Comparison of ENCODE assay signal across 21 cellular contexts in genomic region chr2:218578272-218578877, GRCh38. TPM values are rescaled to one million over a fixed set of nuclear protein-coding genes. Genes with fewer than 3 reads are reported as not detected.
DNase-seq lines count a peak whose midpoint lies in the region; ATAC-seq and TF ChIP-seq lines count a peak whose summit lies in the region.
"Had no signal": no experiment of that assay in that cellular context is flagged by ENCODE, and none has a peak within 500 bp of the region (broad histone marks: within the 10 kb centered on the region; RNA-seq: fewer than 3 reads in every experiment).

No MANE protein-coding gene starts in this region.

- no peaks in the 10 kb centered on the region for H3K27me3 Mint-ChIP-seq in natural killer cell (ENCODE audit: low read depth in 2 of 2)
- H3K27me3 Mint-ChIP-seq in natural killer cell treated with Interleukin-12 subunit alpha and Interleukin-12 subunit beta and Interleukin-15 and Interleukin-18, amount 100 ng/mL, for 72 hours, result no peaks in the 10 kb centered on the region
- H3K27me3 Mint-ChIP-seq in WTC11 (ENCODE audit: low read depth), result no peaks in the 10 kb centered on the region
- no peaks in the 10 kb centered on the region for H3K27me3 Mint-ChIP-seq in mesothelial cell of epicardium (ENCODE audit: low read depth)
- H3K27me3 Mint-ChIP-seq: activated CD4-positive, alpha-beta T cell treated with anti-CD3 and anti-CD28 coated beads, Interleukin-2, amount 10 ng/mL, durations not matched to agents 7 days and 5 days had no signal

- H3K4me1 Mint-ChIP-seq in natural killer cell (peaks cover 24 to 32% of the 10 kb centered on the region in 2 donors), WTC11 (peaks cover 26% of the 10 kb centered on the region), mesothelial cell of epicardium (no peaks in the 10 kb centered on the region)
- H3K4me1 Mint-ChIP-seq in natural killer cell treated with Interleukin-12 subunit alpha and Interleukin-12 subunit beta and Interleukin-15 and Interleukin-18, amount 100 ng/mL, for 72 hours (ENCODE audit: low read depth in 2 of 2), result peaks cover 26 to 32% of the 10 kb centered on the region in 2 donors

- no peak overlapping the region for H3K4me3 Mint-ChIP-seq in natural killer cell
- H3K4me3 Mint-ChIP-seq in natural killer cell treated with Interleukin-12 subunit alpha and Interleukin-12 subunit beta and Interleukin-15 and Interleukin-18, amount 100 ng/mL, for 72 hours, result no peak overlapping the region
- no peak overlapping the region for H3K4me3 Mint-ChIP-seq in WTC11
- H3K4me3 Mint-ChIP-seq in mesothelial cell of epicardium, result no peak overlapping the region
- H3K4me3 Mint-ChIP-seq: activated CD4-positive, alpha-beta T cell treated with anti-CD3 and anti-CD28 coated beads, Interleukin-2, amount 10 ng/mL, durations not matched to agents 7 days and 5 days; activated T-cell treated with anti-CD3 and anti-CD28 coated beads, Interleukin-2, amount 50 U/mL, for 4 hours had no signal

- no peaks in the 10 kb centered on the region for H3K9me3 Mint-ChIP-seq in natural killer cell
- no peaks in the 10 kb centered on the region for H3K9me3 Mint-ChIP-seq in natural killer cell treated with Interleukin-12 subunit alpha and Interleukin-12 subunit beta and Interleukin-15 and Interleukin-18, amount 100 ng/mL, for 72 hours
- no peaks in the 10 kb centered on the region for H3K9me3 Mint-ChIP-seq in WTC11
- no peaks in the 10 kb centered on the region for H3K9me3 Mint-ChIP-seq in mesothelial cell of epicardium
- H3K9me3 Mint-ChIP-seq: activated CD4-positive, alpha-beta T cell treated with anti-CD3 and anti-CD28 coated beads, Interleukin-2, amount 10 ng/mL, durations not matched to agents 7 days and 5 days; activated T-cell treated with anti-CD3 and anti-CD28 coated beads, Interleukin-2, amount 50 U/mL, for 4 hours had no signal

- H3K36me3 Mint-ChIP-seq in natural killer cell (no peaks in the 10 kb centered on the region), WTC11 (peaks cover 34% of the 10 kb centered on the region), mesothelial cell of epicardium (peaks cover 17% of the 10 kb centered on the region)
- H3K36me3 Mint-ChIP-seq in natural killer cell treated with Interleukin-12 subunit alpha and Interleukin-12 subunit beta and Interleukin-15 and Interleukin-18, amount 100 ng/mL, for 72 hours, result peaks cover 13% of the 10 kb centered on the region

- TF ChIP-seq CTCF in natural killer cell (IDR thresholded peaks at IDR 0.05), result no peak
- TF ChIP-seq CTCF in WTC11 (IDR thresholded peaks at IDR 0.05), result no peak
- TF ChIP-seq CTCF in mesothelial cell of epicardium (IDR thresholded peaks at IDR 0.05; ENCODE audit: unreplicated experiment), result no peak

- H3K27ac Mint-ChIP-seq in natural killer cell, result peak overlapping the region; percentile 54 to 61
- peak overlapping the region in 1 of 2 donors; percentile 21 for H3K27ac Mint-ChIP-seq in natural killer cell treated with Interleukin-12 subunit alpha and Interleukin-12 subunit beta and Interleukin-15 and Interleukin-18, amount 100 ng/mL, for 72 hours
- H3K27ac Mint-ChIP-seq in WTC11, result peak overlapping the region; percentile 6; the same call in 1 of the 2 replicates
- peak overlapping the region; percentile 14 for H3K27ac Mint-ChIP-seq in mesothelial cell of epicardium
- H3K27ac Mint-ChIP-seq: activated CD4-positive, alpha-beta T cell treated with anti-CD3 and anti-CD28 coated beads, Interleukin-2, amount 10 ng/mL, durations not matched to agents 7 days and 5 days had no signal

- POLR2A ChIA-PET in WTC11 (lab: Charles Lee), result no interaction called here

- CTCF ChIA-PET in WTC11 (lab: Charles Lee), result no interaction called here

- intact Hi-C loops in natural killer cell (cut with micrococcal nuclease), result no loop called here

- ATAC-seq in natural killer cell (no peak), WTC11 (peak; percentile 51; the same call in 1 of the 2 replicates), HG03520 (IDR thresholded peaks at IDR 0.05; ENCODE audit: unreplicated experiment) (no peak)
- ATAC-seq in natural killer cell treated with Interleukin-12 subunit alpha and Interleukin-12 subunit beta and Interleukin-15 and Interleukin-18, amount 100 ng/mL, for 72 hours, result no peak
- ATAC-seq: activated T-cell treated with anti-CD3 and anti-CD28 coated beads, Interleukin-2, amount 50 U/mL, for 4 hours; foreskin keratinocyte; left lobe of liver had no signal

- DNase-seq in natural killer cell (no peak), WTC11 (ENCODE audit: low spot score) (no peak), mesothelial cell of epicardium (ENCODE audit: low spot score in 2 of 2, unreplicated experiment in 2 of 2) (no peak), iPS-NIHi7 (ENCODE audit: extremely low spot score) (no peak), mesenteric fat pad (ENCODE audit: low spot score) (no peak)
- no peak for DNase-seq in natural killer cell treated with Interleukin-12 subunit alpha and Interleukin-12 subunit beta and Interleukin-15 and Interleukin-18, amount 100 ng/mL, for 72 hours (ENCODE audit: low spot score)
- DNase-seq: activated CD4-positive, alpha-beta T cell treated with anti-CD3 and anti-CD28 coated beads, Interleukin-2, amount 10 ng/mL, durations not matched to agents 7 days and 5 days; activated T-cell treated with anti-CD3 and anti-CD28 coated beads, Interleukin-2, amount 50 U/mL, for 4 hours; cerebellar nuclear complex; esophagus squamous epithelium; foreskin keratinocyte; mesenchymal stem cell; NCI-H1092 treated with DMSO at 0.1 percent for 48 hours; NCI-H187 treated with DMSO at 0.1 percent for 48 hours; NCI-H2171; Peyer's patch; sigmoid colon; stimulated activated CD4-positive, alpha-beta T cell treated with anti-CD3 and anti-CD28 coated beads, Interleukin-4, amount 100 ng/mL, for 24 hours; transverse colon had no signal

TF ChIP-seq in WTC11, 78 proteins besides CTCF, POLR2A, EP300 and RAD21:
- no peak for TF ChIP-seq ZNF416 (CRISPR knock-in tag; IDR thresholded peaks at IDR 0.05)
- 0 out of 2 replicates have a peak, but pooled peaks have one; percentile 51 for TF ChIP-seq GTF2I (CRISPR knock-in tag; conservative IDR thresholded peaks at IDR 0.05)

RNA-seq across cellular contexts. Expression of gene CNOT9, which starts 9.7 kb away (rescaled TPM):
- total RNA-seq in natural killer cell, result 10 to 100 TPM; 61.4 to 66.7 (median 66.3) TPM
- total RNA-seq in natural killer cell treated with Interleukin-12 subunit alpha and Interleukin-12 subunit beta and Interleukin-15 and Interleukin-18, amount 100 ng/mL, for 72 hours, result 100 to 1,000 TPM in 1 of 2 donors, 10 to 100 TPM in 1; 92.9 to 147 TPM
- total RNA-seq in WTC11 (2021), result 61.9 to 67.0 TPM (median 62.6 TPM) in 3 replicates
- 54.5 to 57.4 TPM (median 57.0 TPM) in 3 replicates for total RNA-seq in mesothelial cell of epicardium
- 36.2 TPM for total RNA-seq in mesenteric fat pad

RNA-seq across cellular contexts. Expression of gene USP37, which starts 10.2 kb away (rescaled TPM):
- total RNA-seq in natural killer cell (10 to 100 TPM; 18.3 to 26.2 (median 21.6) TPM), WTC11 (2021) (18.6 to 21.6 TPM (median 20.2 TPM) in 3 replicates), mesothelial cell of epicardium (17.8 to 20.0 TPM (median 19.4 TPM) in 3 replicates), mesenteric fat pad (13.9 TPM)
- 10 to 100 TPM; 34.0 to 63.8 TPM for total RNA-seq in natural killer cell treated with Interleukin-12 subunit alpha and Interleukin-12 subunit beta and Interleukin-15 and Interleukin-18, amount 100 ng/mL, for 72 hours

RNA-seq across cellular contexts. Expression of gene PLCD4, which starts 29.3 kb away (rescaled TPM):
- total RNA-seq in natural killer cell (under 1 TPM; 0.43 to 0.83 (median 0.54) TPM), WTC11 (2021) (0.11 to 0.28 TPM (median 0.14 TPM) in 3 replicates), mesothelial cell of epicardium (1.0 to 1.5 TPM (median 1.3 TPM) in 3 replicates), mesenteric fat pad (1.0 TPM)
- total RNA-seq in natural killer cell treated with Interleukin-12 subunit alpha and Interleukin-12 subunit beta and Interleukin-15 and Interleukin-18, amount 100 ng/mL, for 72 hours, result under 1 TPM in 1 of 2 donors, not detected in 1; 0.74 TPM
